In genomic region chr18:9653390-9653789, GRCh38 we compare ENCODE assay signal across 10 cellular contexts. TPM values are rescaled to one million over a fixed set of nuclear protein-coding genes. Genes with fewer than 3 reads are reported as not detected.
A peak's percentile ranks its signal among the peaks of the same experiment; 100 is the strongest.
DNase-seq lines count a peak whose midpoint lies in the region; ATAC-seq and TF ChIP-seq lines count a peak whose summit lies in the region.
"Had no signal": no experiment of that assay in that cellular context is flagged by ENCODE, and none has a peak within 500 bp of the region (broad histone marks: within the 10 kb centered on the region; RNA-seq: fewer than 3 reads in every experiment).

No MANE protein-coding gene starts in this region.

- no peak overlapping the region for H4K5ac ChIP-seq in H9 (ENCODE audit: insufficient read length, low read depth, low read length)

- H3K4ac ChIP-seq in H9 (ENCODE audit: low read depth, low read length) = no peak overlapping the region

- no peaks in the 10 kb centered on the region for H3K79me2 ChIP-seq in H9 (ENCODE audit: insufficient read depth, low read length)

- TF ChIP-seq POLR2A in esophagus muscularis mucosa (IDR thresholded peaks at IDR 0.05; ENCODE audit: low read depth) = no peak

- no peak for TF ChIP-seq EP300 in esophagus muscularis mucosa (IDR thresholded peaks at IDR 0.05)

- no peak overlapping the region for H3K4me2 ChIP-seq in H9 (ENCODE audit: insufficient read depth, insufficient read length, low read length)

- peaks cover 0 to 2% of the 10 kb centered on the region in 2 experiments; a peak in 2 of 4 replicates for H3K4me1 Mint-ChIP-seq in H9
- no peaks in the 10 kb centered on the region for H3K4me1 Mint-ChIP-seq in activated CD8-positive, alpha-beta T cell treated with anti-CD3 and anti-CD28 coated beads for 36 hours (ENCODE audit: low read depth)

- ATAC-seq in activated CD8-positive, alpha-beta T cell treated with anti-CD3 and anti-CD28 coated beads for 36 hours = no peak
- no peak for ATAC-seq in GM18867 (IDR thresholded peaks at IDR 0.05; ENCODE audit: unreplicated experiment)

- H3K23ac ChIP-seq in H9 (ENCODE audit: insufficient read length, low read depth, low read length) = no peak overlapping the region

- no peaks in the 10 kb centered on the region for H3K4me1 ChIP-seq in H9 (ENCODE audit: insufficient read depth, low read length)
- H3K4me1 ChIP-seq in esophagus muscularis mucosa = no peaks in the 10 kb centered on the region
- H3K4me1 ChIP-seq: uterus had no signal

- WGBS in H9 (ENCODE audit: extremely low coverage, insufficient read length, low lambda C conversion rate) = no CpG with 5 or more reads among the region's 5 CpGs
- 73% methylated on average over 5 of the region's 5 CpGs for WGBS in esophagus muscularis mucosa

- H2BK120ac ChIP-seq in H9 (ENCODE audit: low read depth, low read length, poor library complexity, severe bottlenecking) = no peak overlapping the region

- H4K8ac ChIP-seq in H9 (replicated peaks; ENCODE audit: insufficient read length, low read depth, low read length) = no peak overlapping the region

- H3K14ac ChIP-seq in H9 (ENCODE audit: insufficient read depth, low read length) = no peak overlapping the region

- H3K36me3 ChIP-seq in esophagus muscularis mucosa = no peaks in the 10 kb centered on the region
- H3K36me3 ChIP-seq: uterus had no signal

- H3T11ph ChIP-seq in H9 (ENCODE audit: low read length) = no peak overlapping the region

- H3K27ac Mint-ChIP-seq in H9 = no peak overlapping the region
- no peak overlapping the region for H3K27ac Mint-ChIP-seq in activated CD8-positive, alpha-beta T cell treated with anti-CD3 and anti-CD28 coated beads for 36 hours

- H3K9me3 ChIP-seq in H9 (ENCODE audit: control insufficient read depth, low read depth, low read length) = no peaks in the 10 kb centered on the region
- no peaks in the 10 kb centered on the region for H3K9me3 ChIP-seq in esophagus muscularis mucosa
- H3K9me3 ChIP-seq: uterus had no signal

- H3K56ac ChIP-seq in H9 (ENCODE audit: insufficient read length, low read depth, low read length) = no peak overlapping the region

- H4K91ac ChIP-seq in H9 (ENCODE audit: insufficient read length, low read depth, low read length) = no peak overlapping the region

- POLR2A ChIA-PET in activated CD8-positive, alpha-beta T cell treated with anti-CD3 and anti-CD28 coated beads for 36 hours (lab: Charles Lee) = no interaction called here

- H3K23me2 ChIP-seq in H9 (ENCODE audit: insufficient read length, low read depth, low read length, poor library complexity, severe bottlenecking) = no peaks in the 10 kb centered on the region

- no peak for TF ChIP-seq CTCF in H9 (conservative IDR thresholded peaks at IDR 0.05)
- no peak for TF ChIP-seq CTCF in VCaP (conservative IDR thresholded peaks at IDR 0.05)
- TF ChIP-seq CTCF in foreskin fibroblast (IDR thresholded peaks at IDR 0.05; ENCODE audit: low read depth, low read length) = no peak
- no peak for TF ChIP-seq CTCF in esophagus muscularis mucosa (IDR thresholded peaks at IDR 0.05)
- no peak for TF ChIP-seq CTCF in activated CD8-positive, alpha-beta T cell treated with anti-CD3 and anti-CD28 coated beads for 36 hours (IDR thresholded peaks at IDR 0.05)

- H3K27ac ChIP-seq in H9 (ENCODE audit: insufficient read length, low read depth, low read length) (no peak overlapping the region), VCaP (peak overlapping the region; percentile 61), esophagus muscularis mucosa (replicated peaks in 1 of 4) (no peak overlapping the region)
- H3K27ac ChIP-seq: uterus had no signal

- peak overlapping the region; percentile 79 for H3K18ac ChIP-seq in H9 (ENCODE audit: insufficient read length, low read depth, low read length)

- no peaks in the 10 kb centered on the region for H3K9me3 Mint-ChIP-seq in H9
- no peaks in the 10 kb centered on the region for H3K9me3 Mint-ChIP-seq in activated CD8-positive, alpha-beta T cell treated with anti-CD3 and anti-CD28 coated beads for 36 hours

- H2BK20ac ChIP-seq in H9 (ENCODE audit: low read depth, low read length, poor library complexity, severe bottlenecking) = peak overlapping the region; percentile 96

- no peak overlapping the region for H2BK5ac ChIP-seq in H9 (ENCODE audit: insufficient read length, low read length)

- DNase-seq in H9 (no peak), foreskin fibroblast (peak; percentile 62 to 82), posterior cingulate gyrus (peak in 9 of 10 donors; percentile 51 to 96 (median 79)), esophagus muscularis mucosa (ENCODE audit: extremely low spot score) (no peak), NCI-H1105 (lab: John Stamatoyannopoulos, UW) (no peak)
- no peak for DNase-seq in activated CD8-positive, alpha-beta T cell treated with anti-CD3 and anti-CD28 coated beads for 36 hours
- DNase-seq: NCI-H2171 had no signal

- H3K79me1 ChIP-seq in H9 (ENCODE audit: insufficient read depth, low read depth, low read length, poor library complexity, severe bottlenecking) = no peaks in the 10 kb centered on the region

- CTCF ChIA-PET in activated CD8-positive, alpha-beta T cell treated with anti-CD3 and anti-CD28 coated beads for 36 hours (lab: Charles Lee) = no interaction called here

- H2AK5ac ChIP-seq in H9 (ENCODE audit: insufficient read length, low read length) = no peak overlapping the region

- H4K20me1 ChIP-seq in H9 (ENCODE audit: control insufficient read depth, insufficient read depth, insufficient read length) = no peaks in the 10 kb centered on the region

- H3K36me3 Mint-ChIP-seq in H9 (ENCODE audit: insufficient read depth in 1 of 3, low read depth in 3 of 3) = no peaks in the 10 kb centered on the region; a peak in 1 of 7 replicates
- no peaks in the 10 kb centered on the region for H3K36me3 Mint-ChIP-seq in activated CD8-positive, alpha-beta T cell treated with anti-CD3 and anti-CD28 coated beads for 36 hours (ENCODE audit: low read depth)

- H3K27me3 Mint-ChIP-seq in H9 (ENCODE audit: low read depth) = no peaks in the 10 kb centered on the region
- peaks cover 2% of the 10 kb centered on the region for H3K27me3 Mint-ChIP-seq in activated CD8-positive, alpha-beta T cell treated with anti-CD3 and anti-CD28 coated beads for 36 hours

- H3K4me3 Mint-ChIP-seq in H9 = no peak overlapping the region
- H3K4me3 Mint-ChIP-seq in activated CD8-positive, alpha-beta T cell treated with anti-CD3 and anti-CD28 coated beads for 36 hours = no peak overlapping the region

- intact Hi-C loops in posterior cingulate gyrus (cut with DNase I) = no loop called here
- intact Hi-C loops in esophagus muscularis mucosa (cut with DNase I) = no loop called here
- intact Hi-C loops in activated CD8-positive, alpha-beta T cell treated with anti-CD3 and anti-CD28 coated beads for 36 hours (cut with micrococcal nuclease) = no loop called here

- H3K9ac ChIP-seq in H9 (ENCODE audit: extremely low read depth, insufficient read length, low read length) = no peak overlapping the region

- H2BK15ac ChIP-seq in H9 (ENCODE audit: low read depth, low read length) = no peak overlapping the region

- H3K27me3 ChIP-seq in H9 (ENCODE audit: insufficient read depth, low read length) (no peaks in the 10 kb centered on the region), esophagus muscularis mucosa (no peaks in the 10 kb centered on the region)
- H3K27me3 ChIP-seq: uterus had no signal

- no peak overlapping the region for H2AFZ ChIP-seq in H9 (ENCODE audit: low read length)

- H3K4me3 ChIP-seq in foreskin fibroblast (ENCODE audit: low read depth in 1 of 2, low read length in 2 of 2) (no peak overlapping the region), esophagus muscularis mucosa (no peak overlapping the region)
- H3K4me3 ChIP-seq: uterus had no signal

- H2BK12ac ChIP-seq in H9 (ENCODE audit: insufficient read length, low read depth, low read length) = no peak overlapping the region

RNA-seq across cellular contexts. Expression of gene PPP4R1, which starts 39.0 kb away (rescaled TPM):
- total RNA-seq in H9 (2021) = 97.5 and 106 TPM in 2 replicates
- 100 to 1,000 TPM in 1 of 4 donors, 10 to 100 TPM in 3; 74.6 to 129 (median 97.1) TPM for total RNA-seq in esophagus muscularis mucosa
- total RNA-seq in activated CD8-positive, alpha-beta T cell treated with anti-CD3 and anti-CD28 coated beads for 36 hours = 10 to 100 TPM; 31.4 to 31.7 TPM

RNA-seq across cellular contexts. Expression of gene RAB31, which starts 54.7 kb away (rescaled TPM):
- total RNA-seq in H9 (2021) (20.9 and 22.4 TPM in 2 replicates), esophagus muscularis mucosa (100 to 1,000 TPM in 2 of 4 donors, 10 to 100 TPM in 2; 94.0 to 145 (median 107) TPM)
- under 1 TPM; 0.45 to 0.76 TPM for total RNA-seq in activated CD8-positive, alpha-beta T cell treated with anti-CD3 and anti-CD28 coated beads for 36 hours

Comparison
In these comparisons a context has a peak if more than half of its experiments do, and no peak if none do; other contexts are left out.
1. DNase-seq: peak in foreskin fibroblast (2 of 2) and posterior cingulate gyrus (9 of 10); none in H9 (single experiment), esophagus muscularis mucosa (single experiment), activated CD8-positive, alpha-beta T cell treated with anti-CD3 and anti-CD28 coated beads for 36 hours (single experiment) and NCI-H1105 (single experiment).
2. RNA of gene RAB31, which starts 54.7 kb away (total RNA-seq): 94.0 to 145 TPM in esophagus muscularis mucosa and 20.9 to 22.4 TPM in H9; 0.45 to 0.76 TPM in activated CD8-positive, alpha-beta T cell treated with anti-CD3 and anti-CD28 coated beads for 36 hours; every median in the first group is over 10 times any median in the second.